12 cellular contexts compared by ENCODE assay signal in the genomic region with DNA sequence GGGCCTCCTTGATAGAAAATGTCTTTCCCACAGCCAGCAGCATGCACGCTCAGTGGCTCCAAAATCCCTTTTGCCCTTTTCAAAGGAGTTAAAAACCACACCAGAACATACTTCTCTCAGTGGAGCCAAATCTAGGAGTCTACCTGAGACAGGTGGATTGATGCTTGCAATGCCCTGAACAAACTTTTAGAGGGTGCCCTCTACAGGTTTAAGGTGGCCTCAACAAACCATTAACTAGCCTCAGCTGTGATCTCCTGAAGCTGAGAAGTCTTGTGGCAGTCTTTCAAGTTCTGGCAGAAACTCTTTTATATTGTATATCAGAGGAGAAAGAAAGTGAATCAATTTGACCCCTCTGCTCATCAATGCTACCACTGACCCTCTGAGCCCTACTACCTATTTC.
A peak's percentile ranks its signal among the peaks of the same experiment; 100 is the strongest.
DNase-seq lines count a peak whose midpoint lies in the region; ATAC-seq, FAIRE-seq and TF ChIP-seq lines count a peak whose summit lies in the region.
"Had no signal": no experiment of that assay in that cellular context is flagged by ENCODE, and none has a peak within 500 bp of the region (broad histone marks: within the 10 kb centered on the region; RNA-seq: fewer than 3 reads in every experiment).

No MANE protein-coding gene starts in this region.

- no peak overlapping the region for H3K9ac ChIP-seq in HCT116 (ENCODE audit: low read length)
- no peak overlapping the region for H3K9ac ChIP-seq in keratinocyte (ENCODE audit: control insufficient read depth, extremely low read depth, insufficient read depth, low read length)

- peak; percentile 31 to 66 (median 60); a peak in 5 of 6 replicates for TF ChIP-seq CTCF in HCT116 (IDR thresholded peaks at IDR 0.05 in 2 of 3, conservative IDR thresholded peaks at IDR 0.05 in 1 of 3; ENCODE audit: borderline replicate concordance in 1 of 3, insufficient read depth in 1 of 3, low read depth in 2 of 3, low read length in 2 of 3)
- TF ChIP-seq CTCF in keratinocyte (optimal IDR thresholded peaks at IDR 0.05 in 1 of 3, IDR thresholded peaks at IDR 0.05 in 1 of 3, conservative IDR thresholded peaks at IDR 0.05 in 1 of 3; ENCODE audit: extremely low read depth in 1 of 3, insufficient read depth in 2 of 3, low read length in 3 of 3) = peak; percentile 53 to 62 (median 55)

- no peaks in the 10 kb centered on the region for H3K4me1 ChIP-seq in HCT116 (ENCODE audit: control insufficient read depth in 1 of 2, insufficient read depth in 2 of 2, low read length in 2 of 2)
- no peaks in the 10 kb centered on the region for H3K4me1 ChIP-seq in keratinocyte (ENCODE audit: control insufficient read depth, extremely low read depth, insufficient read depth, low read length)

- H3K9me1 ChIP-seq in keratinocyte (ENCODE audit: control insufficient read depth, extremely low read depth, insufficient read depth, low read length) = no peaks in the 10 kb centered on the region

- CTCF ChIA-PET in HCT116 (lab: Charles Lee) = interaction anchor here (1.0 to 1.5 kb wide), 2 partner anchors 10 to 31 kb away, joined by 3 to 5 read pairs; no protein-coding TSS in a partner anchor

- no peak overlapping the region for H3K4me3 ChIP-seq in HCT116 (replicated peaks in 1 of 2; ENCODE audit: low read depth in 1 of 2, low read length in 2 of 2)
- H3K4me3 ChIP-seq in keratinocyte (ENCODE audit: control insufficient read depth in 2 of 3, extremely low read depth in 1 of 3, insufficient read depth in 2 of 3, low read depth in 1 of 3, low read length in 3 of 3) = no peak overlapping the region

- POLR2A ChIA-PET in HCT116 (lab: Charles Lee) = no interaction called here

- peak; percentile 58 for FAIRE-seq in keratinocyte (lab: Jason Lieb, UNC)

- intact Hi-C loops in HCT116 (cut with micrococcal nuclease) = loop anchor here (10.0 kb wide), 1 partner anchor 189 kb away; no protein-coding TSS in a partner anchor

- H3K4me2 ChIP-seq in HCT116 (ENCODE audit: low read length) = no peak overlapping the region
- H3K4me2 ChIP-seq in keratinocyte (ENCODE audit: control insufficient read depth, extremely low read depth, insufficient read depth, low read depth, low read length) = no peak overlapping the region

- no peaks in the 10 kb centered on the region for H3K9me2 ChIP-seq in HCT116 (ENCODE audit: insufficient read depth)

- BruUV-seq in HCT116 (replicated peaks; lab: Mats Ljungman, UMichigan) = no TSS peak

- RAD21 ChIA-PET in HCT116 (lab: Charles Lee; ENCODE audit: low non-redundant PET in 1 of 2, low total read pairs in 2 of 2, uncharacterized antibody in 2 of 2, unreplicated experiment in 2 of 2) = no interaction called here

- in situ Hi-C loops in SK-MEL-5 (cut with HindIII; ENCODE audit: low pct_unique_long_range_greater_than_20kb, low sequenced_read_pairs) = loop anchor here (25.0 kb wide), 1 partner anchor 142 kb away; no protein-coding TSS in a partner anchor

- no peaks in the 10 kb centered on the region for H3K27me3 ChIP-seq in HCT116 (ENCODE audit: insufficient read depth, low read length)
- H3K27me3 ChIP-seq in keratinocyte (ENCODE audit: control insufficient read depth, extremely low read depth, insufficient read depth, low read length) = no peaks in the 10 kb centered on the region

- no peak for TF ChIP-seq POLR2A in HCT116 (IDR thresholded peaks at IDR 0.05; ENCODE audit: borderline replicate concordance, extremely low read depth, insufficient read depth, insufficient read length)

- H4K20me1 ChIP-seq in HCT116 (ENCODE audit: insufficient read depth) (no peaks in the 10 kb centered on the region), keratinocyte (ENCODE audit: control insufficient read depth, extremely low read depth, insufficient read depth, low read length) (peaks cover 2% of the 10 kb centered on the region)

- peak; percentile 43 for TF ChIP-seq RAD21 in HCT116 (IDR thresholded peaks at IDR 0.05; ENCODE audit: low read depth)

- DNase-seq in DMS 273 (lab: John Stamatoyannopoulos, UW; ENCODE audit: unreplicated experiment) (peak; percentile 10), DMS 273 treated with DMSO at 0.1 percent for 48 hours (lab: John Stamatoyannopoulos, UW) (no peak), HCT116 (ENCODE audit: low read depth, low spot score) (peak; percentile 3), SK-MEL-5 (ENCODE audit: low read depth, low spot score) (peak; percentile 42), keratinocyte (ENCODE audit: low read depth, low spot score) (no peak)
- DNase-seq: 8988T, erythroblast, mesenchymal stem cell had no signal

- H2AFZ ChIP-seq in HCT116 (ENCODE audit: low read depth, low read length, poor library complexity, severe bottlenecking) (no peak overlapping the region), keratinocyte (ENCODE audit: control insufficient read depth, low read length) (no peak overlapping the region)

- H3K27ac ChIP-seq in HCT116 (ENCODE audit: low read depth, low read length) = no peak overlapping the region
- H3K27ac ChIP-seq in keratinocyte (ENCODE audit: control insufficient read depth, insufficient read depth, low read length) = no peak overlapping the region

- dilution Hi-C loops in keratinocyte (cut with MboI; ENCODE audit: extremely low pct_ligation_motif_present, low sequenced_read_pairs) = no loop called here

- H3K79me2 ChIP-seq in HCT116 (ENCODE audit: insufficient read depth, low read length) (no peaks in the 10 kb centered on the region), keratinocyte (ENCODE audit: control insufficient read depth, insufficient read depth, low read length) (no peaks in the 10 kb centered on the region)

- H3K9me3 ChIP-seq in HCT116 (ENCODE audit: control insufficient read depth in 1 of 2, insufficient read depth in 1 of 2, low read depth in 1 of 2, low read length in 2 of 2) (no peaks in the 10 kb centered on the region), keratinocyte (ENCODE audit: control insufficient read depth, low read depth, low read length) (no peaks in the 10 kb centered on the region)

- ATAC-seq in HCT116 = peak; percentile 81
- no peak for ATAC-seq in GM19467 (IDR thresholded peaks at IDR 0.05; ENCODE audit: unreplicated experiment)
- no peak for ATAC-seq in GM18502 (IDR thresholded peaks at IDR 0.05; ENCODE audit: poor library complexity, unreplicated experiment)
- no peak for ATAC-seq in HG02840 (IDR thresholded peaks at IDR 0.05; ENCODE audit: low FRiP score, unreplicated experiment)
- ATAC-seq: Right ventricle myocardium inferior had no signal

- H3K36me3 ChIP-seq in HCT116 (ENCODE audit: control insufficient read depth in 1 of 2, insufficient read depth in 2 of 2, low read length in 2 of 2) (no peaks in the 10 kb centered on the region), keratinocyte (ENCODE audit: control insufficient read depth in 2 of 2, extremely low read depth in 1 of 2, insufficient read depth in 2 of 2, low read length in 2 of 2) (peaks cover 0 to 2% of the 10 kb centered on the region in 2 experiments)

TF ChIP-seq in HCT116, 20 proteins besides CTCF, POLR2A, EP300 and RAD21:
- TF ChIP-seq, protein P1, sequence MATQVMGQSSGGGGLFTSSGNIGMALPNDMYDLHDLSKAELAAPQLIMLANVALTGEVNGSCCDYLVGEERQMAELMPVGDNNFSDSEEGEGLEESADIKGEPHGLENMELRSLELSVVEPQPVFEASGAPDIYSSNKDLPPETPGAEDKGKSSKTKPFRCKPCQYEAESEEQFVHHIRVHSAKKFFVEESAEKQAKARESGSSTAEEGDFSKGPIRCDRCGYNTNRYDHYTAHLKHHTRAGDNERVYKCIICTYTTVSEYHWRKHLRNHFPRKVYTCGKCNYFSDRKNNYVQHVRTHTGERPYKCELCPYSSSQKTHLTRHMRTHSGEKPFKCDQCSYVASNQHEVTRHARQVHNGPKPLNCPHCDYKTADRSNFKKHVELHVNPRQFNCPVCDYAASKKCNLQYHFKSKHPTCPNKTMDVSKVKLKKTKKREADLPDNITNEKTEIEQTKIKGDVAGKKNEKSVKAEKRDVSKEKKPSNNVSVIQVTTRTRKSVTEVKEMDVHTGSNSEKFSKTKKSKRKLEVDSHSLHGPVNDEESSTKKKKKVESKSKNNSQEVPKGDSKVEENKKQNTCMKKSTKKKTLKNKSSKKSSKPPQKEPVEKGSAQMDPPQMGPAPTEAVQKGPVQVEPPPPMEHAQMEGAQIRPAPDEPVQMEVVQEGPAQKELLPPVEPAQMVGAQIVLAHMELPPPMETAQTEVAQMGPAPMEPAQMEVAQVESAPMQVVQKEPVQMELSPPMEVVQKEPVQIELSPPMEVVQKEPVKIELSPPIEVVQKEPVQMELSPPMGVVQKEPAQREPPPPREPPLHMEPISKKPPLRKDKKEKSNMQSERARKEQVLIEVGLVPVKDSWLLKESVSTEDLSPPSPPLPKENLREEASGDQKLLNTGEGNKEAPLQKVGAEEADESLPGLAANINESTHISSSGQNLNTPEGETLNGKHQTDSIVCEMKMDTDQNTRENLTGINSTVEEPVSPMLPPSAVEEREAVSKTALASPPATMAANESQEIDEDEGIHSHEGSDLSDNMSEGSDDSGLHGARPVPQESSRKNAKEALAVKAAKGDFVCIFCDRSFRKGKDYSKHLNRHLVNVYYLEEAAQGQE (IDR thresholded peaks at IDR 0.05; ENCODE audit: low read depth) = no peak
- TF ChIP-seq EZH2phosphoT487 (IDR thresholded peaks at IDR 0.05; ENCODE audit: borderline replicate concordance) (no peak), YY1 (IDR thresholded peaks at IDR 0.05; ENCODE audit: extremely low read depth, insufficient replicate concordance, low read depth, low read length) (no peak), SIN3A (IDR thresholded peaks at IDR 0.05; ENCODE audit: low read depth) (no peak), ZBTB33 (IDR thresholded peaks at IDR 0.05; ENCODE audit: extremely low read depth, insufficient replicate concordance, low read length) (no peak), ZFX (IDR thresholded peaks at IDR 0.05) (no peak), ELF1 (IDR thresholded peaks at IDR 0.05; ENCODE audit: borderline replicate concordance, low read depth) (no peak)

Comparison
In these comparisons a context has a peak if more than half of its experiments do, and no peak if none do; other contexts are left out.
1. DNase-seq: peak in DMS 273 (single experiment), HCT116 (single experiment) and SK-MEL-5 (single experiment); none in DMS 273 treated with DMSO at 0.1 percent for 48 hours (single experiment) and keratinocyte (single experiment).